ENCODE assay signal across 1 cellular context in the genomic region with DNA sequence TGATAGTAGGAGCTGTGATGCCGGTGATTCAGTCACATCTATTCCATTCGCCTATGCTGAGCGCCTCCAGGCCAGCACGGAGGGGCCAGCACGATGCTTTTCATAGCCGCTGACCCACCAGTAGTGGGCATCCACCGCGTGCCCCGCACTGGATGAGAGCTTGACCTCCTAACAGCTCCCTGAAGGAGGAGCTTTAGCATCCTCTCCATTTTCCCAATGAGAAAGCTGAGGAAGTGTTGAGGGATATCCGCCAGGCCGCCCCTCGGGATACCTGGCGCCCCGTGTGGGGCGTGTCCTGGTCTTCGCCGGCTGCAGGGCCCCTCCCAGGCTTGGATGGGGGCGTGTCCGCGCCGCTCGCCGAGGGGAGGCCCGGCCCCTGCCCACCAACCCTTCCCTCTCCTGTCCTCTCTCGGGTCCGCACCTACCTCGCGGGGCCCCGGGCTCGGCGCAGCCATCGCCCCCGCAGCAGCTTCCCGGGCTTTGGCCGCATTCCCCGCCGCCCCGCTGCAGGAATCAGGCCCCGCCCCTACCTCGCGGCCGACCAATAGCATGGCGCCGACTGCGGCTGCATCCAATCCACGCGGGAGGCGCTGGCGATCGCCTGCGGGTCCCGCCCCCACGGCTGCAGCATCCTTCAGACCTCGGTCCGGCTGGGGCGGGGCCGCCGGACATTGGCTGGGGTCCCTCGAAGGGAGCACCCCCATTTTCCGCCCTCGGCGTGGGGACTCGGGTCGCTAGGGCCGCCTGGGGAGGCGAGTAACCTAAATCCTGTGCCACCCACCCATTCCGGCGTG.
TF ChIP-seq lines count a peak whose summit lies in the region.

A gene with protein sequence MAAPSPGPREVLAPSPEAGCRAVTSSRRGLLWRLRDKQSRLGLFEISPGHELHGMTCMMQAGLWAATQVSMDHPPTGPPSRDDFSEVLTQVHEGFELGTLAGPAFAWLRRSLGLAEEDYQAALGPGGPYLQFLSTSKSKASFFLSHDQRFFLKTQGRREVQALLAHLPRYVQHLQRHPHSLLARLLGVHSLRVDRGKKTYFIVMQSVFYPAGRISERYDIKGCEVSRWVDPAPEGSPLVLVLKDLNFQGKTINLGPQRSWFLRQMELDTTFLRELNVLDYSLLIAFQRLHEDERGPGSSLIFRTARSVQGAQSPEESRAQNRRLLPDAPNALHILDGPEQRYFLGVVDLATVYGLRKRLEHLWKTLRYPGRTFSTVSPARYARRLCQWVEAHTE (minus strand): TSS at position 480 of the 794 bp plus-strand sequence. CDS start 25 bp downstream, at position 455.

TF ChIP-seq in K562, 482 proteins besides CTCF, POLR2A, EP300 and RAD21 (continued from another document and continues in another):
- TF ChIP-seq, protein P1, sequence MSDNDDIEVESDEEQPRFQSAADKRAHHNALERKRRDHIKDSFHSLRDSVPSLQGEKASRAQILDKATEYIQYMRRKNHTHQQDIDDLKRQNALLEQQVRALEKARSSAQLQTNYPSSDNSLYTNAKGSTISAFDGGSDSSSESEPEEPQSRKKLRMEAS (CRISPR knock-in tag; IDR thresholded peaks at IDR 0.05): no peak
- TF ChIP-seq DACH1 (IDR thresholded peaks at IDR 0.05; ENCODE audit: partially characterized antibody) (no peak), ELF4 (CRISPR knock-in tag; IDR thresholded peaks at IDR 0.05) (no peak), SMARCB1 (IDR thresholded peaks at IDR 0.05; ENCODE audit: insufficient read length, low read depth) (no peak), KDM5B (IDR thresholded peaks at IDR 0.05; ENCODE audit: insufficient replicate concordance, low read depth, low read length) (peak; percentile 21), ZNF121 (CRISPR knock-in tag; conservative IDR thresholded peaks at IDR 0.05) (no peak), SPI1 (IDR thresholded peaks at IDR 0.05; ENCODE audit: borderline replicate concordance, low read depth, low read length) (no peak), CREM (IDR thresholded peaks at IDR 0.05; ENCODE audit: low read depth) (peak; percentile 11; the same call in 1 of the 2 replicates), ARID1B (IDR thresholded peaks at IDR 0.05) (no peak), ZNF76 (CRISPR knock-in tag; IDR thresholded peaks at IDR 0.05; ENCODE audit: borderline replicate concordance) (no peak), ESRRB (CRISPR knock-in tag; IDR thresholded peaks at IDR 0.05; ENCODE audit: borderline replicate concordance) (no peak), MCM7 (IDR thresholded peaks at IDR 0.05) (no peak), ZNF696 (CRISPR knock-in tag; conservative IDR thresholded peaks at IDR 0.05) (no peak), EGR1 (conservative IDR thresholded peaks at IDR 0.05) (no peak), TCF3 (CRISPR knock-in tag; IDR thresholded peaks at IDR 0.05) (no peak), MEF2A (IDR thresholded peaks at IDR 0.05; ENCODE audit: control insufficient read depth, low read depth, low read length) (no peak), ZNF584 (CRISPR knock-in tag; IDR thresholded peaks at IDR 0.05; ENCODE audit: low read depth) (no peak), TAF1 (IDR thresholded peaks at IDR 0.05; ENCODE audit: control insufficient read depth, extremely low read depth, insufficient read depth, low read length, severe bottlenecking) (no peak), SRSF3 (IDR thresholded peaks at IDR 0.05; ENCODE audit: insufficient read depth, low read length) (no peak), GABPA (tag; conservative IDR thresholded peaks at IDR 0.05; ENCODE audit: low read depth) (no peak), HNRNPK (IDR thresholded peaks at IDR 0.05; ENCODE audit: low read depth, low read length, poor library complexity, severe bottlenecking) (peak; percentile 46), MECOM (CRISPR knock-in tag; IDR thresholded peaks at IDR 0.05) (no peak), CHD2 (IDR thresholded peaks at IDR 0.05; ENCODE audit: low read depth, low read length) (peak; percentile 65), POLR2H (tag; IDR thresholded peaks at IDR 0.05; ENCODE audit: low read depth) (no peak), HDGF (IDR thresholded peaks at IDR 0.05) (no peak), PML (IDR thresholded peaks at IDR 0.05; ENCODE audit: low read length) (no peak), ZNF263 (CRISPR knock-in tag; IDR thresholded peaks at IDR 0.05; ENCODE audit: borderline replicate concordance) (no peak), FOXK1 (CRISPR knock-in tag; IDR thresholded peaks at IDR 0.05; ENCODE audit: borderline replicate concordance) (no peak), CREB1 (IDR thresholded peaks at IDR 0.05) (peak; percentile 36; the same call in 1 of the 2 replicates), CREB1 (CRISPR knock-in tag; IDR thresholded peaks at IDR 0.05) (no peak), RUNX1 (IDR thresholded peaks at IDR 0.05; ENCODE audit: low read depth) (no peak), GABPB1 (CRISPR knock-in tag; IDR thresholded peaks at IDR 0.05) (no peak), HDAC6 (IDR thresholded peaks at IDR 0.05; ENCODE audit: low read depth, low read length) (no peak), E2F3 (CRISPR knock-in tag; IDR thresholded peaks at IDR 0.05) (no peak; the same call in 1 of the 2 replicates), SMARCE1 (IDR thresholded peaks at IDR 0.05) (no peak), SMAD4 (CRISPR knock-in tag; conservative IDR thresholded peaks at IDR 0.05) (no peak), SRSF1 (IDR thresholded peaks at IDR 0.05; ENCODE audit: low read depth, low read length) (no peak), MYC (IDR thresholded peaks at IDR 0.05; ENCODE audit: low read depth, low read length) (no peak), MYC (CRISPR knock-in tag; IDR thresholded peaks at IDR 0.05; ENCODE audit: borderline replicate concordance, low read depth) (no peak), HNRNPLL (IDR thresholded peaks at IDR 0.05; ENCODE audit: low read depth, low read length, poor library complexity, severe bottlenecking) (no peak), ZNF24 (IDR thresholded peaks at IDR 0.05) (no peak), MAZ (CRISPR knock-in tag; conservative IDR thresholded peaks at IDR 0.05 in 1 of 2, IDR thresholded peaks at IDR 0.05 in 1 of 2) (peak; percentile 55 to 69; a peak in 2 of 4 replicates), RBM14 (IDR thresholded peaks at IDR 0.05; ENCODE audit: borderline replicate concordance, insufficient read depth, low read depth, low read length) (0 out of 2 replicates have a peak, but pooled peaks have one; percentile 50), TEAD1 (CRISPR knock-in tag; IDR thresholded peaks at IDR 0.05) (peak in 1 of 2 experiments; percentile 70; a peak in 1 of 4 replicates), RCOR1 (IDR thresholded peaks at IDR 0.05; ENCODE audit: borderline replicate concordance in 1 of 2, low read depth in 2 of 2, low read length in 2 of 2) (peak in 1 of 2 experiments; percentile 76; a peak in 2 of 4 replicates), ZNF274 (IDR thresholded peaks at IDR 0.05; ENCODE audit: borderline replicate concordance, low read depth, low read length) (no peak), MEIS2 (IDR thresholded peaks at IDR 0.05; ENCODE audit: partially characterized antibody) (no peak), ZNF175 (CRISPR knock-in tag; IDR thresholded peaks at IDR 0.05; ENCODE audit: low read depth) (no peak), PTTG1 (tag; IDR thresholded peaks at IDR 0.05; ENCODE audit: low read depth) (no peak), HLTF (IDR thresholded peaks at IDR 0.05) (no peak), MBD2 (IDR thresholded peaks at IDR 0.05; ENCODE audit: borderline replicate concordance, low read depth) (peak; percentile 73; the same call in 1 of the 2 replicates), IRF2 (CRISPR knock-in tag; IDR thresholded peaks at IDR 0.05) (no peak)
- TF ChIP-seq, protein P2, sequence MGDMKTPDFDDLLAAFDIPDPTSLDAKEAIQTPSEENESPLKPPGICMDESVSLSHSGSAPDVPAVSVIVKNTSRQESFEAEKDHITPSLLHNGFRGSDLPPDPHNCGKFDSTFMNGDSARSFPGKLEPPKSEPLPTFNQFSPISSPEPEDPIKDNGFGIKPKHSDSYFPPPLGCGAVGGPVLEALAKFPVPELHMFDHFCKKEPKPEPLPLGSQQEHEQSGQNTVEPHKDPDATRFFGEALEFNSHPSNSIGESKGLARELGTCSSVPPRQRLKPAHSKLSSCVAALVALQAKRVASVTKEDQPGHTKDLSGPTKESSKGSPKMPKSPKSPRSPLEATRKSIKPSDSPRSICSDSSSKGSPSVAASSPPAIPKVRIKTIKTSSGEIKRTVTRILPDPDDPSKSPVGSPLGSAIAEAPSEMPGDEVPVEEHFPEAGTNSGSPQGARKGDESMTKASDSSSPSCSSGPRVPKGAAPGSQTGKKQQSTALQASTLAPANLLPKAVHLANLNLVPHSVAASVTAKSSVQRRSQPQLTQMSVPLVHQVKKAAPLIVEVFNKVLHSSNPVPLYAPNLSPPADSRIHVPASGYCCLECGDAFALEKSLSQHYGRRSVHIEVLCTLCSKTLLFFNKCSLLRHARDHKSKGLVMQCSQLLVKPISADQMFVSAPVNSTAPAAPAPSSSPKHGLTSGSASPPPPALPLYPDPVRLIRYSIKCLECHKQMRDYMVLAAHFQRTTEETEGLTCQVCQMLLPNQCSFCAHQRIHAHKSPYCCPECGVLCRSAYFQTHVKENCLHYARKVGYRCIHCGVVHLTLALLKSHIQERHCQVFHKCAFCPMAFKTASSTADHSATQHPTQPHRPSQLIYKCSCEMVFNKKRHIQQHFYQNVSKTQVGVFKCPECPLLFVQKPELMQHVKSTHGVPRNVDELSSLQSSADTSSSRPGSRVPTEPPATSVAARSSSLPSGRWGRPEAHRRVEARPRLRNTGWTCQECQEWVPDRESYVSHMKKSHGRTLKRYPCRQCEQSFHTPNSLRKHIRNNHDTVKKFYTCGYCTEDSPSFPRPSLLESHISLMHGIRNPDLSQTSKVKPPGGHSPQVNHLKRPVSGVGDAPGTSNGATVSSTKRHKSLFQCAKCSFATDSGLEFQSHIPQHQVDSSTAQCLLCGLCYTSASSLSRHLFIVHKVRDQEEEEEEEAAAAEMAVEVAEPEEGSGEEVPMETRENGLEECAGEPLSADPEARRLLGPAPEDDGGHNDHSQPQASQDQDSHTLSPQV (IDR thresholded peaks at IDR 0.05): no peak
- TF ChIP-seq, protein P3, sequence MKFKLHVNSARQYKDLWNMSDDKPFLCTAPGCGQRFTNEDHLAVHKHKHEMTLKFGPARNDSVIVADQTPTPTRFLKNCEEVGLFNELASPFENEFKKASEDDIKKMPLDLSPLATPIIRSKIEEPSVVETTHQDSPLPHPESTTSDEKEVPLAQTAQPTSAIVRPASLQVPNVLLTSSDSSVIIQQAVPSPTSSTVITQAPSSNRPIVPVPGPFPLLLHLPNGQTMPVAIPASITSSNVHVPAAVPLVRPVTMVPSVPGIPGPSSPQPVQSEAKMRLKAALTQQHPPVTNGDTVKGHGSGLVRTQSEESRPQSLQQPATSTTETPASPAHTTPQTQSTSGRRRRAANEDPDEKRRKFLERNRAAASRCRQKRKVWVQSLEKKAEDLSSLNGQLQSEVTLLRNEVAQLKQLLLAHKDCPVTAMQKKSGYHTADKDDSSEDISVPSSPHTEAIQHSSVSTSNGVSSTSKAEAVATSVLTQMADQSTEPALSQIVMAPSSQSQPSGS (CRISPR knock-in tag; IDR thresholded peaks at IDR 0.05): no peak
- TF ChIP-seq, protein P4, sequence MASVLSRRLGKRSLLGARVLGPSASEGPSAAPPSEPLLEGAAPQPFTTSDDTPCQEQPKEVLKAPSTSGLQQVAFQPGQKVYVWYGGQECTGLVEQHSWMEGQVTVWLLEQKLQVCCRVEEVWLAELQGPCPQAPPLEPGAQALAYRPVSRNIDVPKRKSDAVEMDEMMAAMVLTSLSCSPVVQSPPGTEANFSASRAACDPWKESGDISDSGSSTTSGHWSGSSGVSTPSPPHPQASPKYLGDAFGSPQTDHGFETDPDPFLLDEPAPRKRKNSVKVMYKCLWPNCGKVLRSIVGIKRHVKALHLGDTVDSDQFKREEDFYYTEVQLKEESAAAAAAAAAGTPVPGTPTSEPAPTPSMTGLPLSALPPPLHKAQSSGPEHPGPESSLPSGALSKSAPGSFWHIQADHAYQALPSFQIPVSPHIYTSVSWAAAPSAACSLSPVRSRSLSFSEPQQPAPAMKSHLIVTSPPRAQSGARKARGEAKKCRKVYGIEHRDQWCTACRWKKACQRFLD (CRISPR knock-in tag; IDR thresholded peaks at IDR 0.05): no peak
- TF ChIP-seq, protein P5, sequence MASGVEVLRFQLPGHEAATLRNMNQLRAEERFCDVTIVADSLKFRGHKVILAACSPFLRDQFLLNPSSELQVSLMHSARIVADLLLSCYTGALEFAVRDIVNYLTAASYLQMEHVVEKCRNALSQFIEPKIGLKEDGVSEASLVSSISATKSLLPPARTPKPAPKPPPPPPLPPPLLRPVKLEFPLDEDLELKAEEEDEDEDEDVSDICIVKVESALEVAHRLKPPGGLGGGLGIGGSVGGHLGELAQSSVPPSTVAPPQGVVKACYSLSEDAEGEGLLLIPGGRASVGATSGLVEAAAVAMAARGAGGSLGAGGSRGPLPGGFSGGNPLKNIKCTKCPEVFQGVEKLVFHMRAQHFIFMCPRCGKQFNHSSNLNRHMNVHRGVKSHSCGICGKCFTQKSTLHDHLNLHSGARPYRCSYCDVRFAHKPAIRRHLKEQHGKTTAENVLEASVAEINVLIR (CRISPR knock-in tag; IDR thresholded peaks at IDR 0.05): no peak
- TF ChIP-seq, protein P6, sequence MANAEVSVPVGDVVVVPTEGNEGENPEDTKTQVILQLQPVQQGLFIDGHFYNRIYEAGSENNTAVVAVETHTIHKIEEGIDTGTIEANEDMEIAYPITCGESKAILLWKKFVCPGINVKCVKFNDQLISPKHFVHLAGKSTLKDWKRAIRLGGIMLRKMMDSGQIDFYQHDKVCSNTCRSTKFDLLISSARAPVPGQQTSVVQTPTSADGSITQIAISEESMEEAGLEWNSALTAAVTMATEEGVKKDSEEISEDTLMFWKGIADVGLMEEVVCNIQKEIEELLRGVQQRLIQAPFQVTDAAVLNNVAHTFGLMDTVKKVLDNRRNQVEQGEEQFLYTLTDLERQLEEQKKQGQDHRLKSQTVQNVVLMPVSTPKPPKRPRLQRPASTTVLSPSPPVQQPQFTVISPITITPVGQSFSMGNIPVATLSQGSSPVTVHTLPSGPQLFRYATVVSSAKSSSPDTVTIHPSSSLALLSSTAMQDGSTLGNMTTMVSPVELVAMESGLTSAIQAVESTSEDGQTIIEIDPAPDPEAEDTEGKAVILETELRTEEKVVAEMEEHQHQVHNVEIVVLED (CRISPR knock-in tag; IDR thresholded peaks at IDR 0.05): no peak
- TF ChIP-seq, protein P7, sequence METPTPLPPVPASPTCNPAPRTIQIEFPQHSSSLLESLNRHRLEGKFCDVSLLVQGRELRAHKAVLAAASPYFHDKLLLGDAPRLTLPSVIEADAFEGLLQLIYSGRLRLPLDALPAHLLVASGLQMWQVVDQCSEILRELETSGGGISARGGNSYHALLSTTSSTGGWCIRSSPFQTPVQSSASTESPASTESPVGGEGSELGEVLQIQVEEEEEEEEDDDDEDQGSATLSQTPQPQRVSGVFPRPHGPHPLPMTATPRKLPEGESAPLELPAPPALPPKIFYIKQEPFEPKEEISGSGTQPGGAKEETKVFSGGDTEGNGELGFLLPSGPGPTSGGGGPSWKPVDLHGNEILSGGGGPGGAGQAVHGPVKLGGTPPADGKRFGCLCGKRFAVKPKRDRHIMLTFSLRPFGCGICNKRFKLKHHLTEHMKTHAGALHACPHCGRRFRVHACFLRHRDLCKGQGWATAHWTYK (CRISPR knock-in tag; IDR thresholded peaks at IDR 0.05): 0 out of 2 replicates have a peak, but pooled peaks have one; percentile 14
- TF ChIP-seq, protein P8, sequence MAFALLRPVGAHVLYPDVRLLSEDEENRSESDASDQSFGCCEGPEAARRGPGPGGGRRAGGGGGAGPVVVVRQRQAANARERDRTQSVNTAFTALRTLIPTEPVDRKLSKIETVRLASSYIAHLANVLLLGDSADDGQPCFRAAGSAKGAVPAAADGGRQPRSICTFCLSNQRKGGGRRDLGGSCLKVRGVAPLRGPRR (CRISPR knock-in tag; IDR thresholded peaks at IDR 0.05): no peak
- TF ChIP-seq, protein P9, sequence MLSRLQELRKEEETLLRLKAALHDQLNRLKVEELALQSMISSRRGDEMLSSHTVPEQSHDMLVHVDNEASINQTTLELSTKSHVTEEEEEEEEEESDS (CRISPR knock-in tag; IDR thresholded peaks at IDR 0.05): no peak
